ENCODE assay signal across 9 cellular contexts in genomic region chr2:164430166-164430783, GRCh38.
DNase-seq lines count a peak whose midpoint lies in the region; TF ChIP-seq lines count a peak whose summit lies in the region.
"Had no signal": no experiment of that assay in that cellular context is flagged by ENCODE, and none has a peak within 500 bp of the region (broad histone marks: within the 10 kb centered on the region; RNA-seq: fewer than 3 reads in every experiment).

No MANE protein-coding gene starts in this region.

- H3K79me2 ChIP-seq in Loucy (ENCODE audit: insufficient read depth, low read length), result no peaks in the 10 kb centered on the region
- no peaks in the 10 kb centered on the region for H3K79me2 ChIP-seq in SU-DHL-6 (ENCODE audit: insufficient read depth, low read length)

- no peaks in the 10 kb centered on the region for H3K9me2 ChIP-seq in Loucy (replicated peaks; ENCODE audit: low read depth, low read length)
- H3K9me2 ChIP-seq in SU-DHL-6 (replicated peaks; ENCODE audit: insufficient read depth, low read length), result no peaks in the 10 kb centered on the region

- H4K20me1 ChIP-seq in Loucy (ENCODE audit: insufficient read depth, low read length, poor library complexity, severe bottlenecking) (no peaks in the 10 kb centered on the region), SU-DHL-6 (ENCODE audit: low read depth, low read length) (no peaks in the 10 kb centered on the region)

- TF ChIP-seq CTCF in AG04450 (IDR thresholded peaks at IDR 0.05; ENCODE audit: low read depth, low read length) (peak; percentile 74), GM13977 (IDR thresholded peaks at IDR 0.05; ENCODE audit: extremely low read depth, insufficient read depth, missing control alignments) (peak; percentile 55), Loucy (conservative IDR thresholded peaks at IDR 0.05; ENCODE audit: low read length) (peak; percentile 83), SU-DHL-6 (IDR thresholded peaks at IDR 0.05; ENCODE audit: insufficient read depth, low read length, poor library complexity, severe bottlenecking) (peak; percentile 35), testis (IDR thresholded peaks at IDR 0.05) (peak in 2 of 3 experiments; percentile 26 to 39)

- H3K27me3 ChIP-seq in AG04450 (ENCODE audit: control insufficient read depth, insufficient read depth, low read length) (no peaks in the 10 kb centered on the region), Loucy (ENCODE audit: insufficient read depth, low read length, poor library complexity, severe bottlenecking) (no peaks in the 10 kb centered on the region), SU-DHL-6 (ENCODE audit: low read length) (no peaks in the 10 kb centered on the region), testis (no peaks in the 10 kb centered on the region)
- H3K27me3 ChIP-seq: upper lobe of left lung had no signal

- H3K4me1 Mint-ChIP-seq in activated CD4-positive, alpha-beta memory T cell treated with anti-CD3 and anti-CD28 coated beads for 36 hours (ENCODE audit: low read depth), result no peaks in the 10 kb centered on the region

- no peaks in the 10 kb centered on the region for H3K27me3 Mint-ChIP-seq in activated CD4-positive, alpha-beta memory T cell treated with anti-CD3 and anti-CD28 coated beads for 36 hours

- H3K27ac ChIP-seq in AG04450 (ENCODE audit: low read depth, low read length), result no peak overlapping the region
- H3K27ac ChIP-seq in SU-DHL-6 (ENCODE audit: low read depth, low read length), result no peak overlapping the region
- H3K27ac ChIP-seq in testis, result no peak overlapping the region
- H3K27ac ChIP-seq: upper lobe of left lung had no signal

- no peaks in the 10 kb centered on the region for H3F3A ChIP-seq in Loucy (ENCODE audit: low read depth)
- no peaks in the 10 kb centered on the region for H3F3A ChIP-seq in SU-DHL-6 (ENCODE audit: insufficient read depth)

- no peaks in the 10 kb centered on the region for H3K36me3 Mint-ChIP-seq in activated CD4-positive, alpha-beta memory T cell treated with anti-CD3 and anti-CD28 coated beads for 36 hours

- H3K9ac ChIP-seq in Loucy (ENCODE audit: low read depth, low read length, poor library complexity, severe bottlenecking), result no peak overlapping the region
- H3K9ac ChIP-seq in SU-DHL-6 (ENCODE audit: low read length), result no peak overlapping the region

- no peaks in the 10 kb centered on the region for H3K4me1 ChIP-seq in Loucy (ENCODE audit: insufficient read depth, low read length, poor library complexity, severe bottlenecking)
- no peaks in the 10 kb centered on the region for H3K4me1 ChIP-seq in testis
- H3K4me1 ChIP-seq: upper lobe of left lung had no signal

- H3K4me3 ChIP-seq in AG04450 (ENCODE audit: low read depth, low read length) (no peak overlapping the region), Loucy (ENCODE audit: low read length, poor library complexity, severe bottlenecking) (no peak overlapping the region), SU-DHL-6 (ENCODE audit: insufficient read depth, low read length, poor library complexity, severe bottlenecking) (no peak overlapping the region), testis (no peak overlapping the region)
- H3K4me3 ChIP-seq: upper lobe of left lung had no signal

- H3K9me3 ChIP-seq in AG04450 (ENCODE audit: control insufficient read depth, insufficient read depth, low read length), result no peaks in the 10 kb centered on the region
- no peaks in the 10 kb centered on the region for H3K9me3 ChIP-seq in Loucy (ENCODE audit: insufficient read depth, low read depth, low read length)
- no peaks in the 10 kb centered on the region for H3K9me3 ChIP-seq in SU-DHL-6 (ENCODE audit: insufficient read depth, low read length)
- no peaks in the 10 kb centered on the region for H3K9me3 ChIP-seq in testis
- H3K9me3 ChIP-seq: upper lobe of left lung had no signal

- CTCF ChIA-PET in AG04450 (lab: Charles Lee), result interaction anchor here (0.8 to 2.4 kb wide), 4 partner anchors 13 to 1260 kb away, joined by 3 to 11 read pairs (median 9); no protein-coding TSS in a partner anchor
- CTCF ChIA-PET in activated CD4-positive, alpha-beta memory T cell treated with anti-CD3 and anti-CD28 coated beads for 36 hours (lab: Charles Lee), result no interaction called here

- in situ Hi-C loops in GM13977 (cut with MboI; ENCODE audit: low pct_unique_long_range_greater_than_20kb, low sequenced_read_pairs, unreplicated experiment), result no loop called here

- H3K36me3 ChIP-seq in Loucy (ENCODE audit: insufficient read depth, low read length), result no peaks in the 10 kb centered on the region
- H3K36me3 ChIP-seq in SU-DHL-6 (ENCODE audit: low read length), result no peaks in the 10 kb centered on the region
- no peaks in the 10 kb centered on the region for H3K36me3 ChIP-seq in testis (ENCODE audit: low read depth, missing control alignments)
- H3K36me3 ChIP-seq: upper lobe of left lung had no signal

- H2AFZ ChIP-seq in Loucy (ENCODE audit: low read length) (no peak overlapping the region), SU-DHL-6 (ENCODE audit: low read depth, low read length, severe bottlenecking) (no peak overlapping the region)

- intact Hi-C loops in testis (cut with DNase I; ENCODE audit: low total_unique reads), result no loop called here
- intact Hi-C loops in activated CD4-positive, alpha-beta memory T cell treated with anti-CD3 and anti-CD28 coated beads for 36 hours (cut with micrococcal nuclease), result loop anchor here (5.0 kb wide), 1 partner anchor 1083 kb away; no protein-coding TSS in a partner anchor

- no peak overlapping the region for H3K27ac Mint-ChIP-seq in activated CD4-positive, alpha-beta memory T cell treated with anti-CD3 and anti-CD28 coated beads for 36 hours

- WGBS in testis, 2 donors, result 69 to 74% methylated on average over 3 of the region's 3 CpGs

- POLR2A ChIA-PET in AG04450 (lab: Yijun Ruan, JAX), result no interaction called here
- POLR2A ChIA-PET in activated CD4-positive, alpha-beta memory T cell treated with anti-CD3 and anti-CD28 coated beads for 36 hours (lab: Charles Lee), result no interaction called here

- TF ChIP-seq POLR2A in testis (IDR thresholded peaks at IDR 0.05), result no peak

- DNase-seq in AG04450 (ENCODE audit: low read depth, low spot score) (peak; percentile 4), GM13977 (ENCODE audit: low spot score) (no peak), glomerular endothelial cell (ENCODE audit: extremely low read depth, low read depth, low spot score) (peak; percentile 27), testis (peak; percentile 53)
- no peak for DNase-seq in activated T-cell treated with anti-CD3 and anti-CD28 coated beads, Interleukin-2, amount 50 U/mL, for 48 hours
- no peak for DNase-seq in activated CD4-positive, alpha-beta memory T cell treated with anti-CD3 and anti-CD28 coated beads for 36 hours
- DNase-seq: upper lobe of left lung had no signal

- no peaks in the 10 kb centered on the region for H3K9me3 Mint-ChIP-seq in activated CD4-positive, alpha-beta memory T cell treated with anti-CD3 and anti-CD28 coated beads for 36 hours

- no peak overlapping the region for H3K4me2 ChIP-seq in Loucy (ENCODE audit: low read depth, low read length, poor library complexity, severe bottlenecking)
- H3K4me2 ChIP-seq in SU-DHL-6 (ENCODE audit: low read depth, low read length, poor library complexity, severe bottlenecking), result no peak overlapping the region

- no peak overlapping the region for H3K4me3 Mint-ChIP-seq in activated CD4-positive, alpha-beta memory T cell treated with anti-CD3 and anti-CD28 coated beads for 36 hours

Comparison
In these comparisons a context has a peak if more than half of its experiments do, and no peak if none do; other contexts are left out.
1. DNase-seq: peak in AG04450 (single experiment), glomerular endothelial cell (single experiment) and testis (single experiment); none in GM13977 (single experiment), activated T-cell treated with anti-CD3 and anti-CD28 coated beads, Interleukin-2, amount 50 U/mL, for 48 hours (0 of 2) and activated CD4-positive, alpha-beta memory T cell treated with anti-CD3 and anti-CD28 coated beads for 36 hours (single experiment).
2. CTCF ChIP-seq: peak in every context shown above with its lines; median percentile 83 in Loucy; 74 in AG04450; 55 in GM13977; 35 in SU-DHL-6; 32 in testis.